Comparison of ENCODE assay signal across 8 cellular contexts in genomic region chr11:18322818-18323570, GRCh38. TPM values are rescaled to one million over a fixed set of nuclear protein-coding genes. Genes with fewer than 3 reads are reported as not detected.
A peak's percentile ranks its signal among the peaks of the same experiment; 100 is the strongest.
DNase-seq lines count a peak whose midpoint lies in the region; ATAC-seq and TF ChIP-seq lines count a peak whose summit lies in the region.

No MANE protein-coding gene starts in this region.

- CTCF ChIA-PET in CD8-positive, alpha-beta T cell (lab: Charles Lee): interaction anchor here (1.3 kb wide), 1 partner anchor 80 kb away, joined by 3 read pairs; no protein-coding TSS in a partner anchor

- H3K36me3 Mint-ChIP-seq in CD8-positive, alpha-beta T cell: peaks cover 50% of the 10 kb centered on the region
- H3K36me3 Mint-ChIP-seq in natural killer cell treated with Interleukin-12 subunit alpha and Interleukin-12 subunit beta and Interleukin-15 and Interleukin-18, amount 100 ng/mL, for 72 hours: peaks cover 10% of the 10 kb centered on the region

- peak overlapping the region; percentile 94 for H3K4me3 ChIP-seq in CD8-positive, alpha-beta T cell (ENCODE audit: low read depth, low read length)
- peak overlapping the region; percentile 90 for H3K4me3 ChIP-seq in LNCaP clone FGC (ENCODE audit: low read depth, low read length)
- peak overlapping the region; percentile 70 for H3K4me3 ChIP-seq in colonic mucosa

- peak overlapping the region; percentile 78 to 82 for H3K9ac ChIP-seq in colonic mucosa (ENCODE audit: low read depth in 2 of 2, low read length in 2 of 2)

- peak overlapping the region; percentile 100 for H3K4me3 Mint-ChIP-seq in CD8-positive, alpha-beta T cell
- peak overlapping the region; percentile 90 for H3K4me3 Mint-ChIP-seq in natural killer cell treated with Interleukin-12 subunit alpha and Interleukin-12 subunit beta and Interleukin-15 and Interleukin-18, amount 100 ng/mL, for 72 hours

- peaks cover 79% of the 10 kb centered on the region for H3K4me1 Mint-ChIP-seq in CD8-positive, alpha-beta T cell (ENCODE audit: low read depth)
- peaks cover 47 to 67% of the 10 kb centered on the region in 2 donors for H3K4me1 Mint-ChIP-seq in natural killer cell treated with Interleukin-12 subunit alpha and Interleukin-12 subunit beta and Interleukin-15 and Interleukin-18, amount 100 ng/mL, for 72 hours (ENCODE audit: low read depth in 2 of 2)

- no peak for ATAC-seq in CD8-positive, alpha-beta T cell
- ATAC-seq in natural killer cell treated with Interleukin-12 subunit alpha and Interleukin-12 subunit beta and Interleukin-15 and Interleukin-18, amount 100 ng/mL, for 72 hours: no peak

- H3K36me3 ChIP-seq in CD8-positive, alpha-beta T cell (ENCODE audit: insufficient read depth, low read length): no peaks in the 10 kb centered on the region
- H3K36me3 ChIP-seq in colonic mucosa: no peaks in the 10 kb centered on the region

- POLR2A ChIA-PET in CD8-positive, alpha-beta T cell (lab: Charles Lee): interaction anchor here (0.8 to 3.5 kb wide), 5 partner anchors 29 to 311 kb away, joined by 3 to 57 read pairs (median 4); partner anchors contain the start of genes LDHA and SPTY2D1

- no peaks in the 10 kb centered on the region for H3K27me3 Mint-ChIP-seq in CD8-positive, alpha-beta T cell (ENCODE audit: low read depth)
- H3K27me3 Mint-ChIP-seq in natural killer cell treated with Interleukin-12 subunit alpha and Interleukin-12 subunit beta and Interleukin-15 and Interleukin-18, amount 100 ng/mL, for 72 hours: no peaks in the 10 kb centered on the region

- no peak for TF ChIP-seq CTCF in CD8-positive, alpha-beta T cell (IDR thresholded peaks at IDR 0.05)
- TF ChIP-seq CTCF in LNCaP clone FGC (IDR thresholded peaks at IDR 0.05; ENCODE audit: control insufficient read depth, extremely low read depth, insufficient read depth) (no peak), colonic mucosa (IDR thresholded peaks at IDR 0.05) (no peak)

- H3K9me3 Mint-ChIP-seq in CD8-positive, alpha-beta T cell: no peaks in the 10 kb centered on the region
- no peaks in the 10 kb centered on the region for H3K9me3 Mint-ChIP-seq in natural killer cell treated with Interleukin-12 subunit alpha and Interleukin-12 subunit beta and Interleukin-15 and Interleukin-18, amount 100 ng/mL, for 72 hours

- H3K4me1 ChIP-seq in CD8-positive, alpha-beta T cell (ENCODE audit: insufficient read depth, low read length): peaks cover 51% of the 10 kb centered on the region
- peaks cover 26% of the 10 kb centered on the region for H3K4me1 ChIP-seq in colonic mucosa

- DNase-seq in CD8-positive, alpha-beta T cell: peak in 1 of 7 experiments; percentile 5
- DNase-seq in LNCaP clone FGC (ENCODE audit: low read depth) (no peak), colonic mucosa (no peak), glomerular visceral epithelial cell (ENCODE audit: extremely low spot score) (no peak), DMS 273 treated with DMSO at 0.1 percent for 48 hours (lab: John Stamatoyannopoulos, UW) (no peak), NCI-H510A (lab: John Stamatoyannopoulos, UW) (no peak)
- DNase-seq in natural killer cell treated with Interleukin-12 subunit alpha and Interleukin-12 subunit beta and Interleukin-15 and Interleukin-18, amount 100 ng/mL, for 72 hours (ENCODE audit: low spot score): no peak
- no peak for DNase-seq in activated CD8-positive, alpha-beta memory T cell treated with anti-CD3 and anti-CD28 coated beads, Interleukin-2, amount 50 U/mL, for 48 hours

- no peaks in the 10 kb centered on the region for H3K9me3 ChIP-seq in CD8-positive, alpha-beta T cell (ENCODE audit: low read length)
- no peaks in the 10 kb centered on the region for H3K9me3 ChIP-seq in colonic mucosa

- H3K27me3 ChIP-seq in CD8-positive, alpha-beta T cell (ENCODE audit: insufficient read depth, low read length): no peaks in the 10 kb centered on the region
- H3K27me3 ChIP-seq in colonic mucosa: no peaks in the 10 kb centered on the region

- intact Hi-C loops in CD8-positive, alpha-beta T cell (cut with DNase I, micrococcal nuclease): loop anchor here (1.0 to 10.0 kb wide), 15 partner anchors 10 to 1586 kb away; partner anchors contain the start of genes PIK3C2A (in 2 of the 2), RPS13 (in 2 of the 2), SAAL1 (in 2 of the 2) and SERGEF (in 2 of the 2)
- intact Hi-C loops in colonic mucosa (cut with DNase I): loop anchor here (5.0 to 10.0 kb wide), 3 partner anchors 74 to 202 kb away; partner anchors contain the start of gene TSG101

- peak overlapping the region; percentile 100 for H3K27ac Mint-ChIP-seq in CD8-positive, alpha-beta T cell
- H3K27ac Mint-ChIP-seq in natural killer cell treated with Interleukin-12 subunit alpha and Interleukin-12 subunit beta and Interleukin-15 and Interleukin-18, amount 100 ng/mL, for 72 hours: peak overlapping the region; percentile 98 to 99

- peak overlapping the region; percentile 92 for H3K27ac ChIP-seq in CD8-positive, alpha-beta T cell (ENCODE audit: low read depth, low read length)
- peak overlapping the region; percentile 89 for H3K27ac ChIP-seq in colonic mucosa

RNA-seq across cellular contexts. Expression of gene GTF2H1, which starts 0.6 kb away (rescaled TPM):
- 10 to 100 TPM; 11.3 to 14.3 TPM for total RNA-seq in CD8-positive, alpha-beta T cell
- 10 to 100 TPM; 23.5 to 26.2 TPM for total RNA-seq in colonic mucosa
- total RNA-seq in natural killer cell treated with Interleukin-12 subunit alpha and Interleukin-12 subunit beta and Interleukin-15 and Interleukin-18, amount 100 ng/mL, for 72 hours: 10 to 100 TPM; 46.8 to 50.0 TPM

RNA-seq across cellular contexts. Expression of gene HPS5, which starts 1.1 kb away (rescaled TPM):
- 10 to 100 TPM in 1 of 2 experiments, 1 to 10 TPM in 1; 9.9 to 12.6 TPM for total RNA-seq in CD8-positive, alpha-beta T cell
- 10 to 100 TPM in 1 of 2 donors, 1 to 10 TPM in 1; 9.6 to 10.6 TPM for total RNA-seq in colonic mucosa
- 10 to 100 TPM; 16.5 to 21.3 TPM for total RNA-seq in natural killer cell treated with Interleukin-12 subunit alpha and Interleukin-12 subunit beta and Interleukin-15 and Interleukin-18, amount 100 ng/mL, for 72 hours

RNA-seq across cellular contexts. Expression of gene SAA1, which starts 56.9 kb away (rescaled TPM):
- total RNA-seq in CD8-positive, alpha-beta T cell: not detected
- 10 to 100 TPM in 1 of 2 donors, 1 to 10 TPM in 1; 3.7 to 16.8 TPM for total RNA-seq in colonic mucosa
- total RNA-seq in natural killer cell treated with Interleukin-12 subunit alpha and Interleukin-12 subunit beta and Interleukin-15 and Interleukin-18, amount 100 ng/mL, for 72 hours: not detected

Comparison
In these comparisons a context has a peak if more than half of its experiments do, and no peak if none do; other contexts are left out.
1. RNA of gene SAA1, which starts 56.9 kb away (total RNA-seq): 3.7 to 16.8 TPM in colonic mucosa; not detected in CD8-positive, alpha-beta T cell and not detected in natural killer cell treated with Interleukin-12 subunit alpha and Interleukin-12 subunit beta and Interleukin-15 and Interleukin-18, amount 100 ng/mL, for 72 hours; every median in the first group is over 4 times any median in the second.
2. Peak in every context shown above with its lines, with median percentiles within 50 percentile points of each other: H3K4me3 ChIP-seq.